Comparison of ENCODE assay signal across 1 cellular context in the genomic region with DNA sequence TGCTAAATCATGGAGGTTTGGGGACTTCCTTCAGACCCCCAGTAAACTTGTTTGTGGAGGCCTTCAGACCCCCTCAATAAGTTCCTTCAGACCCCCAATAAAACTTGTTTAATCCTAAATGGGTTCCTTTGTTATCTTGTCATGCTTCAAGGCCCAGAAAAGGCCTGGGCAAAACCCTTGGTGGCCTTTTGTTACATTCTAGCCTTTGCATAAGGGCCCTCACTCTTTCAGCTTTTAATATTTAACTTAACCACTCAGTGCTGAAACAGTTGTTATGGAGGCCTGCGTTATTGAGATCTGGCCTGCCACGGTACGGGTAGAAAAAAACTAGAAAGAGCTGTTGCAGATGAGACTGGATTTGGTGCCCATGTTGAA.
TF ChIP-seq lines count a peak whose summit lies in the region.

No MANE protein-coding gene starts in this region.

TF ChIP-seq in HepG2, 621 proteins besides CTCF, POLR2A, EP300 and RAD21 (continued from another document and continues in another):
- TF ChIP-seq, protein P1, sequence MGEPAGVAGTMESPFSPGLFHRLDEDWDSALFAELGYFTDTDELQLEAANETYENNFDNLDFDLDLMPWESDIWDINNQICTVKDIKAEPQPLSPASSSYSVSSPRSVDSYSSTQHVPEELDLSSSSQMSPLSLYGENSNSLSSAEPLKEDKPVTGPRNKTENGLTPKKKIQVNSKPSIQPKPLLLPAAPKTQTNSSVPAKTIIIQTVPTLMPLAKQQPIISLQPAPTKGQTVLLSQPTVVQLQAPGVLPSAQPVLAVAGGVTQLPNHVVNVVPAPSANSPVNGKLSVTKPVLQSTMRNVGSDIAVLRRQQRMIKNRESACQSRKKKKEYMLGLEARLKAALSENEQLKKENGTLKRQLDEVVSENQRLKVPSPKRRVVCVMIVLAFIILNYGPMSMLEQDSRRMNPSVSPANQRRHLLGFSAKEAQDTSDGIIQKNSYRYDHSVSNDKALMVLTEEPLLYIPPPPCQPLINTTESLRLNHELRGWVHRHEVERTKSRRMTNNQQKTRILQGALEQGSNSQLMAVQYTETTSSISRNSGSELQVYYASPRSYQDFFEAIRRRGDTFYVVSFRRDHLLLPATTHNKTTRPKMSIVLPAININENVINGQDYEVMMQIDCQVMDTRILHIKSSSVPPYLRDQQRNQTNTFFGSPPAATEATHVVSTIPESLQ (CRISPR knock-in tag; conservative IDR thresholded peaks at IDR 0.05) = no peak
- TF ChIP-seq BORCS8-MEF2B (CRISPR knock-in tag; IDR thresholded peaks at IDR 0.05) = no peak
- TF ChIP-seq, protein P2, sequence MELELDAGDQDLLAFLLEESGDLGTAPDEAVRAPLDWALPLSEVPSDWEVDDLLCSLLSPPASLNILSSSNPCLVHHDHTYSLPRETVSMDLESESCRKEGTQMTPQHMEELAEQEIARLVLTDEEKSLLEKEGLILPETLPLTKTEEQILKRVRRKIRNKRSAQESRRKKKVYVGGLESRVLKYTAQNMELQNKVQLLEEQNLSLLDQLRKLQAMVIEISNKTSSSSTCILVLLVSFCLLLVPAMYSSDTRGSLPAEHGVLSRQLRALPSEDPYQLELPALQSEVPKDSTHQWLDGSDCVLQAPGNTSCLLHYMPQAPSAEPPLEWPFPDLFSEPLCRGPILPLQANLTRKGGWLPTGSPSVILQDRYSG (CRISPR knock-in tag; IDR thresholded peaks at IDR 0.05) = no peak
- peak; percentile 58 for TF ChIP-seq SAP130 (CRISPR knock-in tag; IDR thresholded peaks at IDR 0.05; ENCODE audit: low read depth)
- TF ChIP-seq GATAD1 (CRISPR knock-in tag; IDR thresholded peaks at IDR 0.05) = 0 out of 2 replicates have a peak, but pooled peaks have one; percentile 8
- TF ChIP-seq, protein P3, sequence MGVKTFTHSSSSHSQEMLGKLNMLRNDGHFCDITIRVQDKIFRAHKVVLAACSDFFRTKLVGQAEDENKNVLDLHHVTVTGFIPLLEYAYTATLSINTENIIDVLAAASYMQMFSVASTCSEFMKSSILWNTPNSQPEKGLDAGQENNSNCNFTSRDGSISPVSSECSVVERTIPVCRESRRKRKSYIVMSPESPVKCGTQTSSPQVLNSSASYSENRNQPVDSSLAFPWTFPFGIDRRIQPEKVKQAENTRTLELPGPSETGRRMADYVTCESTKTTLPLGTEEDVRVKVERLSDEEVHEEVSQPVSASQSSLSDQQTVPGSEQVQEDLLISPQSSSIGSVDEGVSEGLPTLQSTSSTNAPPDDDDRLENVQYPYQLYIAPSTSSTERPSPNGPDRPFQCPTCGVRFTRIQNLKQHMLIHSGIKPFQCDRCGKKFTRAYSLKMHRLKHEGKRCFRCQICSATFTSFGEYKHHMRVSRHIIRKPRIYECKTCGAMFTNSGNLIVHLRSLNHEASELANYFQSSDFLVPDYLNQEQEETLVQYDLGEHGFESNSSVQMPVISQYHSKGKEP (CRISPR knock-in tag; IDR thresholded peaks at IDR 0.05) = no peak
- no peak; the same call in 1 of the 2 replicates for TF ChIP-seq PAF1 (CRISPR knock-in tag; IDR thresholded peaks at IDR 0.05)
- peak; percentile 85; the same call in 1 of the 2 replicates for TF ChIP-seq SMYD3 (CRISPR knock-in tag; IDR thresholded peaks at IDR 0.05)
- TF ChIP-seq ZNF335 (CRISPR knock-in tag; IDR thresholded peaks at IDR 0.05) = no peak
- peak; percentile 74 for TF ChIP-seq ZFX (CRISPR knock-in tag; IDR thresholded peaks at IDR 0.05; ENCODE audit: low read depth)
- TF ChIP-seq ZNF619 (CRISPR knock-in tag; IDR thresholded peaks at IDR 0.05) = no peak
- TF ChIP-seq ZNF12 (CRISPR knock-in tag; IDR thresholded peaks at IDR 0.05) = 0 out of 2 replicates have a peak, but pooled peaks have one; percentile 46
- TF ChIP-seq SATB2 (CRISPR knock-in tag; IDR thresholded peaks at IDR 0.05) = no peak
- TF ChIP-seq FOXA3 (CRISPR knock-in tag; IDR thresholded peaks at IDR 0.05) = no peak; the same call in 1 of the 2 replicates
- 0 out of 2 replicates have a peak, but pooled peaks have one; percentile 26 for TF ChIP-seq ZNF788 (CRISPR knock-in tag; IDR thresholded peaks at IDR 0.05; ENCODE audit: borderline replicate concordance)
- no peak for TF ChIP-seq KAT7 (CRISPR knock-in tag; IDR thresholded peaks at IDR 0.05; ENCODE audit: borderline replicate concordance)
- 0 out of 2 replicates have a peak, but pooled peaks have one; percentile 42 for TF ChIP-seq ELF4 (CRISPR knock-in tag; IDR thresholded peaks at IDR 0.05; ENCODE audit: borderline replicate concordance)
- no peak for TF ChIP-seq CCAR2 (optimal IDR thresholded peaks at IDR 0.05; ENCODE audit: low read depth, low read length)
- TF ChIP-seq, protein P4, sequence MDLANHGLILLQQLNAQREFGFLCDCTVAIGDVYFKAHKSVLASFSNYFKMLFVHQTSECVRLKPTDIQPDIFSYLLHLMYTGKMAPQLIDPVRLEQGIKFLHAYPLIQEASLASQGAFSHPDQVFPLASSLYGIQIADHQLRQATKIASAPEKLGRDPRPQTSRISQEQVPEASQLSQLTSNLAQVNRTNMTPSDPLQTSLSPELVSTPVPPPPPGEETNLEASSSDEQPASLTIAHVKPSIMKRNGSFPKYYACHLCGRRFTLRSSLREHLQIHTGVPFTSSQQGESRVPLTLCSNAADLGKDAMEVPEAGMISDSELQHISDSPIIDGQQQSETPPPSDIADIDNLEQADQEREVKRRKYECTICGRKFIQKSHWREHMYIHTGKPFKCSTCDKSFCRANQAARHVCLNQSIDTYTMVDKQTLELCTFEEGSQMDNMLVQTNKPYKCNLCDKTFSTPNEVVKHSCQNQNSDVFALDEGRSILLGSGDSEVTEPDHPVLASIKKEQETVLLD (CRISPR knock-in tag; IDR thresholded peaks at IDR 0.05; ENCODE audit: low read depth) = no peak
- TF ChIP-seq, protein P5, sequence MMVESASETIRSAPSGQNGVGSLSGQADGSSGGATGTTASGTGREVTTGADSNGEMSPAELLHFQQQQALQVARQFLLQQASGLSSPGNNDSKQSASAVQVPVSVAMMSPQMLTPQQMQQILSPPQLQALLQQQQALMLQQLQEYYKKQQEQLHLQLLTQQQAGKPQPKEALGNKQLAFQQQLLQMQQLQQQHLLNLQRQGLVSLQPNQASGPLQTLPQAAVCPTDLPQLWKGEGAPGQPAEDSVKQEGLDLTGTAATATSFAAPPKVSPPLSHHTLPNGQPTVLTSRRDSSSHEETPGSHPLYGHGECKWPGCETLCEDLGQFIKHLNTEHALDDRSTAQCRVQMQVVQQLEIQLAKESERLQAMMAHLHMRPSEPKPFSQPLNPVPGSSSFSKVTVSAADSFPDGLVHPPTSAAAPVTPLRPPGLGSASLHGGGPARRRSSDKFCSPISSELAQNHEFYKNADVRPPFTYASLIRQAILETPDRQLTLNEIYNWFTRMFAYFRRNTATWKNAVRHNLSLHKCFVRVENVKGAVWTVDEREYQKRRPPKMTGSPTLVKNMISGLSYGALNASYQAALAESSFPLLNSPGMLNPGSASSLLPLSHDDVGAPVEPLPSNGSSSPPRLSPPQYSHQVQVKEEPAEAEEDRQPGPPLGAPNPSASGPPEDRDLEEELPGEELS (CRISPR knock-in tag; IDR thresholded peaks at IDR 0.05) = 0 out of 2 replicates have a peak, but pooled peaks have one; percentile 4
- TF ChIP-seq NCOA2 (CRISPR knock-in tag; IDR thresholded peaks at IDR 0.05) = no peak
- TF ChIP-seq ZNF709 (CRISPR knock-in tag; IDR thresholded peaks at IDR 0.05) = no peak
- TF ChIP-seq ZNF30 (CRISPR knock-in tag; IDR thresholded peaks at IDR 0.05) = no peak
- TF ChIP-seq, protein P6, sequence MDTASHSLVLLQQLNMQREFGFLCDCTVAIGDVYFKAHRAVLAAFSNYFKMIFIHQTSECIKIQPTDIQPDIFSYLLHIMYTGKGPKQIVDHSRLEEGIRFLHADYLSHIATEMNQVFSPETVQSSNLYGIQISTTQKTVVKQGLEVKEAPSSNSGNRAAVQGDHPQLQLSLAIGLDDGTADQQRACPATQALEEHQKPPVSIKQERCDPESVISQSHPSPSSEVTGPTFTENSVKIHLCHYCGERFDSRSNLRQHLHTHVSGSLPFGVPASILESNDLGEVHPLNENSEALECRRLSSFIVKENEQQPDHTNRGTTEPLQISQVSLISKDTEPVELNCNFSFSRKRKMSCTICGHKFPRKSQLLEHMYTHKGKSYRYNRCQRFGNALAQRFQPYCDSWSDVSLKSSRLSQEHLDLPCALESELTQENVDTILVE (CRISPR knock-in tag; IDR thresholded peaks at IDR 0.05) = peak; percentile 6
- TF ChIP-seq, protein P7, sequence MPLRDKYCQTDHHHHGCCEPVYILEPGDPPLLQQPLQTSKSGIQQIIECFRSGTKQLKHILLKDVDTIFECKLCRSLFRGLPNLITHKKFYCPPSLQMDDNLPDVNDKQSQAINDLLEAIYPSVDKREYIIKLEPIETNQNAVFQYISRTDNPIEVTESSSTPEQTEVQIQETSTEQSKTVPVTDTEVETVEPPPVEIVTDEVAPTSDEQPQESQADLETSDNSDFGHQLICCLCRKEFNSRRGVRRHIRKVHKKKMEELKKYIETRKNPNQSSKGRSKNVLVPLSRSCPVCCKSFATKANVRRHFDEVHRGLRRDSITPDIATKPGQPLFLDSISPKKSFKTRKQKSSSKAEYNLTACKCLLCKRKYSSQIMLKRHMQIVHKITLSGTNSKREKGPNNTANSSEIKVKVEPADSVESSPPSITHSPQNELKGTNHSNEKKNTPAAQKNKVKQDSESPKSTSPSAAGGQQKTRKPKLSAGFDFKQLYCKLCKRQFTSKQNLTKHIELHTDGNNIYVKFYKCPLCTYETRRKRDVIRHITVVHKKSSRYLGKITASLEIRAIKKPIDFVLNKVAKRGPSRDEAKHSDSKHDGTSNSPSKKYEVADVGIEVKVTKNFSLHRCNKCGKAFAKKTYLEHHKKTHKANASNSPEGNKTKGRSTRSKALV (CRISPR knock-in tag; IDR thresholded peaks at IDR 0.05) = no peak
- TF ChIP-seq, protein P8, sequence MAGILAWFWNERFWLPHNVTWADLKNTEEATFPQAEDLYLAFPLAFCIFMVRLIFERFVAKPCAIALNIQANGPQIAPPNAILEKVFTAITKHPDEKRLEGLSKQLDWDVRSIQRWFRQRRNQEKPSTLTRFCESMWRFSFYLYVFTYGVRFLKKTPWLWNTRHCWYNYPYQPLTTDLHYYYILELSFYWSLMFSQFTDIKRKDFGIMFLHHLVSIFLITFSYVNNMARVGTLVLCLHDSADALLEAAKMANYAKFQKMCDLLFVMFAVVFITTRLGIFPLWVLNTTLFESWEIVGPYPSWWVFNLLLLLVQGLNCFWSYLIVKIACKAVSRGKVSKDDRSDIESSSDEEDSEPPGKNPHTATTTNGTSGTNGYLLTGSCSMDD (CRISPR knock-in tag; IDR thresholded peaks at IDR 0.05) = no peak
- TF ChIP-seq, protein P9, sequence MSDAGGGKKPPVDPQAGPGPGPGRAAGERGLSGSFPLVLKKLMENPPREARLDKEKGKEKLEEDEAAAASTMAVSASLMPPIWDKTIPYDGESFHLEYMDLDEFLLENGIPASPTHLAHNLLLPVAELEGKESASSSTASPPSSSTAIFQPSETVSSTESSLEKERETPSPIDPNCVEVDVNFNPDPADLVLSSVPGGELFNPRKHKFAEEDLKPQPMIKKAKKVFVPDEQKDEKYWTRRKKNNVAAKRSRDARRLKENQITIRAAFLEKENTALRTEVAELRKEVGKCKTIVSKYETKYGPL (CRISPR knock-in tag; IDR thresholded peaks at IDR 0.05) = 0 out of 2 replicates have a peak, but pooled peaks have one; percentile 39
- TF ChIP-seq REPIN1 (CRISPR knock-in tag; IDR thresholded peaks at IDR 0.05; ENCODE audit: borderline replicate concordance, low read depth) = no peak
- TF ChIP-seq, protein P10, sequence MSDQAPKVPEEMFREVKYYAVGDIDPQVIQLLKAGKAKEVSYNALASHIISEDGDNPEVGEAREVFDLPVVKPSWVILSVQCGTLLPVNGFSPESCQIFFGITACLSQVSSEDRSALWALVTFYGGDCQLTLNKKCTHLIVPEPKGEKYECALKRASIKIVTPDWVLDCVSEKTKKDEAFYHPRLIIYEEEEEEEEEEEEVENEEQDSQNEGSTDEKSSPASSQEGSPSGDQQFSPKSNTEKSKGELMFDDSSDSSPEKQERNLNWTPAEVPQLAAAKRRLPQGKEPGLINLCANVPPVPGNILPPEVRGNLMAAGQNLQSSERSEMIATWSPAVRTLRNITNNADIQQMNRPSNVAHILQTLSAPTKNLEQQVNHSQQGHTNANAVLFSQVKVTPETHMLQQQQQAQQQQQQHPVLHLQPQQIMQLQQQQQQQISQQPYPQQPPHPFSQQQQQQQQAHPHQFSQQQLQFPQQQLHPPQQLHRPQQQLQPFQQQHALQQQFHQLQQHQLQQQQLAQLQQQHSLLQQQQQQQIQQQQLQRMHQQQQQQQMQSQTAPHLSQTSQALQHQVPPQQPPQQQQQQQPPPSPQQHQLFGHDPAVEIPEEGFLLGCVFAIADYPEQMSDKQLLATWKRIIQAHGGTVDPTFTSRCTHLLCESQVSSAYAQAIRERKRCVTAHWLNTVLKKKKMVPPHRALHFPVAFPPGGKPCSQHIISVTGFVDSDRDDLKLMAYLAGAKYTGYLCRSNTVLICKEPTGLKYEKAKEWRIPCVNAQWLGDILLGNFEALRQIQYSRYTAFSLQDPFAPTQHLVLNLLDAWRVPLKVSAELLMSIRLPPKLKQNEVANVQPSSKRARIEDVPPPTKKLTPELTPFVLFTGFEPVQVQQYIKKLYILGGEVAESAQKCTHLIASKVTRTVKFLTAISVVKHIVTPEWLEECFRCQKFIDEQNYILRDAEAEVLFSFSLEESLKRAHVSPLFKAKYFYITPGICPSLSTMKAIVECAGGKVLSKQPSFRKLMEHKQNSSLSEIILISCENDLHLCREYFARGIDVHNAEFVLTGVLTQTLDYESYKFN (CRISPR knock-in tag; conservative IDR thresholded peaks at IDR 0.05) = peak; percentile 76
- 0 out of 2 replicates have a peak, but pooled peaks have one; percentile 31 for TF ChIP-seq POLR2AphosphoS5 (IDR thresholded peaks at IDR 0.05; ENCODE audit: low read depth, low read length)
- TF ChIP-seq HOXA9 (CRISPR knock-in tag; IDR thresholded peaks at IDR 0.05; ENCODE audit: borderline replicate concordance) = no peak
- 0 out of 2 replicates have a peak, but pooled peaks have one; percentile 25 for TF ChIP-seq RARA (CRISPR knock-in tag; IDR thresholded peaks at IDR 0.05)
- TF ChIP-seq PLRG1 (conservative IDR thresholded peaks at IDR 0.05) = no peak
- no peak for TF ChIP-seq MAF1 (CRISPR knock-in tag; IDR thresholded peaks at IDR 0.05; ENCODE audit: borderline replicate concordance)
- TF ChIP-seq KLF12 (CRISPR knock-in tag; IDR thresholded peaks at IDR 0.05; ENCODE audit: borderline replicate concordance) = no peak
- no peak for TF ChIP-seq ZNF256 (CRISPR knock-in tag; conservative IDR thresholded peaks at IDR 0.05)
- 0 out of 2 replicates have a peak, but pooled peaks have one; percentile 12 for TF ChIP-seq BCL6 (CRISPR knock-in tag; IDR thresholded peaks at IDR 0.05)
- TF ChIP-seq, protein P11, sequence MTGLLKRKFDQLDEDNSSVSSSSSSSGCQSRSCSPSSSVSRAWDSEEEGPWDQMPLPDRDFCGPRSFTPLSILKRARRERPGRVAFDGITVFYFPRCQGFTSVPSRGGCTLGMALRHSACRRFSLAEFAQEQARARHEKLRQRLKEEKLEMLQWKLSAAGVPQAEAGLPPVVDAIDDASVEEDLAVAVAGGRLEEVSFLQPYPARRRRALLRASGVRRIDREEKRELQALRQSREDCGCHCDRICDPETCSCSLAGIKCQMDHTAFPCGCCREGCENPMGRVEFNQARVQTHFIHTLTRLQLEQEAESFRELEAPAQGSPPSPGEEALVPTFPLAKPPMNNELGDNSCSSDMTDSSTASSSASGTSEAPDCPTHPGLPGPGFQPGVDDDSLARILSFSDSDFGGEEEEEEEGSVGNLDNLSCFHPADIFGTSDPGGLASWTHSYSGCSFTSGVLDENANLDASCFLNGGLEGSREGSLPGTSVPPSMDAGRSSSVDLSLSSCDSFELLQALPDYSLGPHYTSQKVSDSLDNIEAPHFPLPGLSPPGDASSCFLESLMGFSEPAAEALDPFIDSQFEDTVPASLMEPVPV (CRISPR knock-in tag; IDR thresholded peaks at IDR 0.05) = peak; percentile 36; the same call in 1 of the 2 replicates
- TF ChIP-seq TEAD3 (CRISPR knock-in tag; optimal IDR thresholded peaks at IDR 0.05; ENCODE audit: borderline replicate concordance) = peak; percentile 4
- TF ChIP-seq, protein P12, sequence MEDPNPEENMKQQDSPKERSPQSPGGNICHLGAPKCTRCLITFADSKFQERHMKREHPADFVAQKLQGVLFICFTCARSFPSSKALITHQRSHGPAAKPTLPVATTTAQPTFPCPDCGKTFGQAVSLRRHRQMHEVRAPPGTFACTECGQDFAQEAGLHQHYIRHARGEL (CRISPR knock-in tag; IDR thresholded peaks at IDR 0.05) = no peak
